In genomic region chr18:65938592-65939372, GRCh38 we compare ENCODE assay signal across 9 cellular contexts.
DNase-seq lines count a peak whose midpoint lies in the region; ATAC-seq and TF ChIP-seq lines count a peak whose summit lies in the region.
"Had no signal": no experiment of that assay in that cellular context is flagged by ENCODE, and none has a peak within 500 bp of the region (broad histone marks: within the 10 kb centered on the region; RNA-seq: fewer than 3 reads in every experiment).

No MANE protein-coding gene starts in this region.

- no peak overlapping the region for H3K4me3 ChIP-seq in HL-60 (replicated peaks; ENCODE audit: insufficient read depth, low read length)
- no peak overlapping the region for H3K4me3 ChIP-seq in Peyer's patch

- TF ChIP-seq CTCF in Calu3 (IDR thresholded peaks at IDR 0.05; ENCODE audit: unreplicated experiment) (no peak), HL-60 (IDR thresholded peaks at IDR 0.05; ENCODE audit: insufficient read depth, low read length) (peak; percentile 33), Peyer's patch (IDR thresholded peaks at IDR 0.05) (peak in 3 of 6 experiments; percentile 22 to 34 (median 22))

- H3K4me3 Mint-ChIP-seq in Calu3 (ENCODE audit: low read depth, unreplicated experiment): no peak overlapping the region
- H3K4me3 Mint-ChIP-seq: stimulated activated naive CD8-positive, alpha-beta T cell treated with anti-CD3 and anti-CD28 coated beads, Interleukin-15, amount 100 ng/mL, for 72 hours had no signal

- H3K9me3 Mint-ChIP-seq in Calu3 (ENCODE audit: low read depth, unreplicated experiment): no peaks in the 10 kb centered on the region

- H3K27ac ChIP-seq in HL-60 (replicated peaks) (no peak overlapping the region), Peyer's patch (no peak overlapping the region)

- H3K36me3 Mint-ChIP-seq in Calu3 (ENCODE audit: insufficient read depth, unreplicated experiment): no peaks in the 10 kb centered on the region

- ATAC-seq in GM19463 (IDR thresholded peaks at IDR 0.05; ENCODE audit: unreplicated experiment): peak; percentile 92
- ATAC-seq: stimulated activated naive CD8-positive, alpha-beta T cell treated with anti-CD3 and anti-CD28 coated beads, Interleukin-15, amount 100 ng/mL, for 72 hours had no signal

- no peak for TF ChIP-seq POLR2A in Peyer's patch (IDR thresholded peaks at IDR 0.05)

- no TSS peak for BruUV-seq in Calu3 (replicated peaks; lab: Mats Ljungman, UMichigan)

- H3K27me3 ChIP-seq in HL-60 (ENCODE audit: insufficient read depth, poor library complexity, severe bottlenecking) (no peaks in the 10 kb centered on the region), Peyer's patch (no peaks in the 10 kb centered on the region)

- H3K9me3 ChIP-seq in Peyer's patch: no peaks in the 10 kb centered on the region

- no peaks in the 10 kb centered on the region for H3K27me3 Mint-ChIP-seq in Calu3 (ENCODE audit: unreplicated experiment)
- H3K27me3 Mint-ChIP-seq: stimulated activated naive CD8-positive, alpha-beta T cell treated with anti-CD3 and anti-CD28 coated beads, Interleukin-15, amount 100 ng/mL, for 72 hours had no signal

- no peaks in the 10 kb centered on the region for H3K36me3 ChIP-seq in Peyer's patch

- DNase-seq in Calu3 (peak; percentile 43), HL-60 (ENCODE audit: low read depth in 1 of 2, low spot score in 1 of 2) (peak; percentile 8 to 61), SHP77 (lab: John Stamatoyannopoulos, UW) (peak; percentile 48 to 61), iPS DF 4.7 (ENCODE audit: extremely low read depth, low spot score) (peak; percentile 83), Peyer's patch (no peak)
- no peak for DNase-seq in effector CD8-positive, alpha-beta T cell (lab: John Stamatoyannopoulos, UW)
- no peak for DNase-seq in stimulated activated naive CD4-positive, alpha-beta T cell (lab: John Stamatoyannopoulos, UW)

- peaks cover 18% of the 10 kb centered on the region for H3K4me1 Mint-ChIP-seq in Calu3 (ENCODE audit: low read depth, unreplicated experiment)
- H3K4me1 Mint-ChIP-seq: stimulated activated naive CD8-positive, alpha-beta T cell treated with anti-CD3 and anti-CD28 coated beads, Interleukin-15, amount 100 ng/mL, for 72 hours had no signal

- intact Hi-C loops in Calu3 (cut with micrococcal nuclease; ENCODE audit: unreplicated experiment): loop anchor here (1.0 to 2.0 kb wide), 2 partner anchors 557 to 810 kb away; no protein-coding TSS in a partner anchor

- H3K27ac Mint-ChIP-seq in Calu3 (ENCODE audit: unreplicated experiment): no peak overlapping the region
- H3K27ac Mint-ChIP-seq: stimulated activated naive CD8-positive, alpha-beta T cell treated with anti-CD3 and anti-CD28 coated beads, Interleukin-15, amount 100 ng/mL, for 72 hours had no signal

- H3K4me1 ChIP-seq in Peyer's patch: no peaks in the 10 kb centered on the region

- CTCF ChIA-PET in Calu3 (lab: Charles Lee): interaction anchor here (1.9 kb wide), 1 partner anchor 557 kb away, joined by 5 read pairs; no protein-coding TSS in a partner anchor

Comparison
In these comparisons a context has a peak if more than half of its experiments do, and no peak if none do; other contexts are left out.
1. DNase-seq: peak in Calu3 (single experiment), HL-60 (2 of 2), SHP77 (2 of 2) and iPS DF 4.7 (single experiment); none in effector CD8-positive, alpha-beta T cell (single experiment), Peyer's patch (0 of 3) and stimulated activated naive CD4-positive, alpha-beta T cell (0 of 6).